Comparison of ENCODE assay signal across 2 cellular contexts in genomic region chr6:82067021-82067420, GRCh38.
TF ChIP-seq lines count a peak whose summit lies in the region.

No MANE protein-coding gene starts in this region.

TF ChIP-seq in GM23338, 12 proteins besides CTCF, POLR2A, EP300 and RAD21 (continued from another document):
- TF ChIP-seq ZNF462 (CRISPR knock-in tag; IDR thresholded peaks at IDR 0.05) (no peak), ETS1 (IDR thresholded peaks at IDR 0.05) (no peak), NANOG (IDR thresholded peaks at IDR 0.05; ENCODE audit: borderline replicate concordance) (no peak), JUNB (IDR thresholded peaks at IDR 0.05; ENCODE audit: unreplicated experiment) (no peak), EZH2 (IDR thresholded peaks at IDR 0.05; ENCODE audit: low read depth, unreplicated experiment) (no peak), CREB1 (CRISPR knock-in tag; IDR thresholded peaks at IDR 0.05; ENCODE audit: low read depth) (no peak), ZNF114 (CRISPR knock-in tag; IDR thresholded peaks at IDR 0.05) (no peak), POLR2AphosphoS5 (IDR thresholded peaks at IDR 0.05; ENCODE audit: low read depth) (no peak), REST (IDR thresholded peaks at IDR 0.05; ENCODE audit: unreplicated experiment) (no peak), EZH2phosphoT487 (IDR thresholded peaks at IDR 0.05; ENCODE audit: unreplicated experiment) (no peak)

TF ChIP-seq in SK-N-SH treated with all-trans-retinoic acid at 6 μM for 48 hours, 23 proteins besides CTCF, POLR2A, EP300 and RAD21 (continued from another document):
- no peak for TF ChIP-seq PPARA (CRISPR knock-in tag; IDR thresholded peaks at IDR 0.05; ENCODE audit: borderline replicate concordance)
- TF ChIP-seq GLIS3 (CRISPR knock-in tag; IDR thresholded peaks at IDR 0.05): no peak
